In genomic region chr6:41039060-41039998, GRCh38 we compare ENCODE assay signal across 1 cellular context.
TF ChIP-seq lines count a peak whose summit lies in the region.

Gene UNC5CL (minus strand): TSS chr6:41039221. CDS start chr6:41035074, 4,147 bp downstream.

TF ChIP-seq in H1, 55 proteins besides CTCF, POLR2A, EP300 and RAD21:
- TF ChIP-seq GTF2F1 (IDR thresholded peaks at IDR 0.05; ENCODE audit: borderline replicate concordance, low read depth, low read length) (no peak), RFX5 (IDR thresholded peaks at IDR 0.05; ENCODE audit: borderline replicate concordance, low read depth, low read length) (no peak), EGR1 (IDR thresholded peaks at IDR 0.05; ENCODE audit: borderline replicate concordance, low read depth, low read length) (no peak), HDAC6 (IDR thresholded peaks at IDR 0.05; ENCODE audit: low read depth, low read length) (no peak), SP4 (IDR thresholded peaks at IDR 0.05; ENCODE audit: low read length) (no peak), CREB1 (IDR thresholded peaks at IDR 0.05) (no peak)
